Comparison of ENCODE assay signal across 34 cellular contexts in genomic region chr11:10012068-10012467, GRCh38.
"Had no signal": no experiment of that assay in that cellular context is flagged by ENCODE, and none has a peak within 500 bp of the region (broad histone marks: within the 10 kb centered on the region; RNA-seq: fewer than 3 reads in every experiment).

No MANE protein-coding gene starts in this region.

- H3K4me3 ChIP-seq: MG63 had no signal

- DNase-seq: Karpas-422, Kasumi-1, MG63, MM.1S, MV-4-11, NCI-H1048, NCI-H1092, NCI-H1092 treated with DMSO at 0.1 percent for 48 hours, NCI-H1105, NCI-H1105 treated with DMSO at 0.1 percent for 48 hours, NCI-H1417, NCI-H1417 treated with DMSO at 0.1 percent for 48 hours, NCI-H1436, NCI-H1436 treated with DMSO at 0.1 percent for 48 hours, NCI-H146, NCI-H1694, NCI-H1694 treated with DMSO at 0.1 percent for 48 hours, NCI-H187, NCI-H187 treated with DMSO at 0.1 percent for 48 hours, NCI-H1930, NCI-H2029, NCI-H2029 treated with DMSO at 0.1 percent for 48 hours, NCI-H2081, NCI-H2081 treated with DMSO at 0.1 percent for 48 hours, NCI-H2107, NCI-H2171, NCI-H2171 treated with DMSO at 0.1 percent for 48 hours, NCI-H2227 treated with DMSO at 0.1 percent for 48 hours, NCI-H226, NCI-H345, NCI-H446, NCI-H446 treated with DMSO at 0.1 percent for 48 hours, NCI-H510A, NCI-H510A treated with DMSO at 0.1 percent for 48 hours had no signal

- H3K27me3 ChIP-seq: MG63 had no signal
